8 cellular contexts compared by ENCODE assay signal in the genomic region with DNA sequence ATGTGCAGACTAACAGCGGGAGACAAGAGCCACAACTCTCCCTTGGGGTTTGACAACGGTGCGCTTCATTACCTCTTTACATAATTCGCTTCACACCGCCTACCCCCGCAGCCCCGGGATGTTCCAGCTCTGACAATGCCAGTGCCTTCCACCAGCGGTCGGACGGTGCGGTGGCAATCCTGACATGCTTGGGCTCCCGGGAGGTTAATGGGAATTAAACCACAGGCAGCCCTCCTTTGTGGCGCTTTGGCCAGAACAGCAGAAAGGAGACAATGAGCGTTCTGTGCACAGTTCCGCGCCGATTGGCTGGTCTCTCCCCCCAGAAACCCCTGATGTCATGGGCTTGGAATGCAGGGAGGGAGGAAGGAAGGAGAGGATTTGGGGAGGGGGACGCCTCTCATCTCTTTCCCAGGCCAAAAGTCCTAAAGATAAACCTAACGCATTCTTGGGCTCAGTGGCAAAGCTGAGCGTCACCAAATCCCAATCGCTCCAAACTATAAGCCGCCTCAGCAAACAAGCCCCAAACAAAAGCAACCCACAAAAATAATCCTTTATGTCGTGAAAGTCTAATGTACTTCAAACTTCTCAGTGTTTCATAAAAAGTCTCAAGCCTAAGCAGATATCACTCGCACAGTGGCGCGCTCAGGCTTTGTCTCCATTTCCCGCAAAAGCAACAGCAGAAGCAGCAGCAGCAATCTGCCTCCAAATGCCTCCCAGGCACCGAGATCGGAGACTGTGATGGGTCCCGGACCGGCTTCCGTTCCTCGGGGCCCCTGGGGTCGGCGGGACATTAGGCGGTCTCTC. TPM values are rescaled to one million over a fixed set of nuclear protein-coding genes. Genes with fewer than 3 reads are reported as not detected.
DNase-seq lines count a peak whose midpoint lies in the region; ATAC-seq, FAIRE-seq and TF ChIP-seq lines count a peak whose summit lies in the region.

No MANE protein-coding gene starts in this region.

- under 1% methylated on average over 36 of the region's 36 CpGs for WGBS in HUES64

- no peak for TF ChIP-seq CTCF in GM13977 (IDR thresholded peaks at IDR 0.05; ENCODE audit: extremely low read depth, insufficient read depth, missing control alignments)
- no peak for TF ChIP-seq CTCF in gastrocnemius medialis (IDR thresholded peaks at IDR 0.05 in 4 of 5, conservative IDR thresholded peaks at IDR 0.05 in 1 of 5)

- H3K9ac ChIP-seq in HUES64 (ENCODE audit: low read depth, low read length) = peak overlapping the region; percentile 96

- H3K9me3 ChIP-seq in HUES64 (ENCODE audit: insufficient read depth, low read depth, low read length) (no peaks in the 10 kb centered on the region), SJSA1 (replicated peaks) (no peaks in the 10 kb centered on the region; the same call in 1 of the 2 replicates), gastrocnemius medialis (no peaks in the 10 kb centered on the region)

- H3K4me3 ChIP-seq in HUES64 (ENCODE audit: low read length) (peak overlapping the region; percentile 89), SJSA1 (peak overlapping the region; percentile 94), gastrocnemius medialis (peak overlapping the region; percentile 57 to 71 (median 70))

- peak; percentile 46 for DNase-seq in GM13977 (ENCODE audit: low spot score)
- peak; percentile 97 to 98 for DNase-seq in SJSA1 (ENCODE audit: low read depth in 1 of 2, low spot score in 2 of 2)
- DNase-seq in inferior parietal cortex (ENCODE audit: extremely low spot score) = peak; percentile 71
- DNase-seq in gastrocnemius medialis = peak; percentile 16 to 42

- H3K27me3 ChIP-seq in HUES64 (ENCODE audit: insufficient read depth, low read length) = no peaks in the 10 kb centered on the region
- no peaks in the 10 kb centered on the region for H3K27me3 ChIP-seq in SJSA1 (replicated peaks)
- H3K27me3 ChIP-seq in gastrocnemius medialis = peaks cover 46 to 47% (median 47%) of the 10 kb centered on the region in 3 donors

- in situ Hi-C loops in GM13977 (cut with MboI; ENCODE audit: low pct_unique_long_range_greater_than_20kb, low sequenced_read_pairs, unreplicated experiment) (no loop called here), gastrocnemius medialis (cut with MboI; ENCODE audit: low sequenced_read_pairs in 4 of 4) (no loop called here)

- H3K27ac ChIP-seq in HUES64 (ENCODE audit: low read depth, low read length) (peak overlapping the region; percentile 96), SJSA1 (peak overlapping the region; percentile 98), cingulate gyrus (ENCODE audit: low read depth, low read length) (peak overlapping the region; percentile 92), gastrocnemius medialis (peak overlapping the region; percentile 80 to 88 (median 82))

- TF ChIP-seq POLR2A in gastrocnemius medialis (IDR thresholded peaks at IDR 0.05) = peak in 1 of 2 donors; percentile 18

- H3K4me1 ChIP-seq in HUES64 (ENCODE audit: insufficient read depth, low read length) = peaks cover 53% of the 10 kb centered on the region
- H3K4me1 ChIP-seq in SJSA1 (replicated peaks) = peaks cover 67% of the 10 kb centered on the region
- H3K4me1 ChIP-seq in gastrocnemius medialis = peaks cover 19 to 20% of the 10 kb centered on the region in 2 donors

- ATAC-seq in gastrocnemius medialis = peak; percentile 32 to 40
- ATAC-seq in HG02938 (IDR thresholded peaks at IDR 0.05; ENCODE audit: unreplicated experiment) = no peak

- intact Hi-C loops in gastrocnemius medialis (cut with DNase I; ENCODE audit: low total_unique reads) = loop anchor here (10.0 kb wide), 1 partner anchor 99 kb away; no protein-coding TSS in a partner anchor

- H3K36me3 ChIP-seq in HUES64 (ENCODE audit: insufficient read depth, low read length) (peaks cover 16% of the 10 kb centered on the region), SJSA1 (peaks cover 58% of the 10 kb centered on the region), gastrocnemius medialis (no peaks in the 10 kb centered on the region)

- peak; percentile 29 for FAIRE-seq in A204.1 (lab: Jason Lieb, UNC)

RNA-seq across cellular contexts. Expression of a gene that starts 1.1 kb away (rescaled TPM):
- 240 TPM for polyA plus RNA-seq in HUES64 (2013, experiment 1 of 2)
- 266 TPM for polyA plus RNA-seq in HUES64 (2013, experiment 2 of 2)
- 543 and 602 TPM in 2 replicates for total RNA-seq in SJSA1 (2014; rRNA removed; shearing (Covaris generic))
- 10 to 100 TPM; 11.9 to 21.8 (median 16.1) TPM for total RNA-seq in gastrocnemius medialis

Comparison
In these comparisons a context has a peak if more than half of its experiments do, and no peak if none do; other contexts are left out.
1. DNase-seq: peak in every context shown above with its lines; median percentile 98 in SJSA1; 71 in inferior parietal cortex; 46 in GM13977; 29 in gastrocnemius medialis.
2. RNA of a gene that starts 1.1 kb away (total RNA-seq): 543 to 602 TPM in SJSA1; 11.9 to 21.8 TPM in gastrocnemius medialis; every median in the first group is over 10 times any median in the second.
3. Peak in every context shown above with its lines, with median percentiles within 50 percentile points of each other: H3K27ac ChIP-seq and H3K4me3 ChIP-seq.